Comparison of ENCODE assay signal across 2 cellular contexts in the genomic region with DNA sequence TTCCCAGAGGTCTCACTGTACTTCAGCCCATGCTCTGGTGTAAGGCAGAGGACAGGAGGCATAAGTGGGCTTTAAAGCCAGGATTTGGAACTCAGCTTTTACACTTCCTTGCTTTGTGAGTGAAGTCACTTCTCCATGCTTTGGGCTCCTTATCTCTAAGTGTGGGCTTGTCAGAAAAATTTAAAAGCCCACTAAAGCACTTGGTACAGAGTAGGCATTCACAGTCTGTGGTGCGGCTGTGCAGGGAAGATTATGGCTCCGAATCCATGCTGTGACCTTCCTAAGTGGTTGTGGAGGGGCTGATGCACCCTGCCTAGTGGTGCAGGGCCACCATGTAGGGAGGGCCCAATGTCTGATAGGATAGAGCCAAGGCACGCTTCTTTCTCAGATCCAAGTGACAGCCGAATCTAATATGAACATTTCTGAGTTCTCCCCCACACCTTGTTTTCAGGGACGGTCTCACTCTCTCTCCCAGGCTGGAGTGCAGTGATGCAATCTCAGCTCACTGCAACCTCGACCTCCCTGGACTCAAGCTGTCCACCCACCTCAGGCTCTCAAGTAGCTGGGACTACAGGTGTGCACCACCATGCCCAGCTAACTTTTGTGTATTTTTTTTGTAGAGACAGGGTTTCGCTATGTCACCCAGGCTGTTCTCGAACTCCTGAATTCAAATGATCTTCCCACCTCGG.
A peak's percentile ranks its signal among the peaks of the same experiment; 100 is the strongest.
TF ChIP-seq lines count a peak whose summit lies in the region.

No MANE protein-coding gene starts in this region.

TF ChIP-seq in HEK293, 187 proteins besides CTCF, POLR2A, EP300 and RAD21:
- TF ChIP-seq ZNF580 (tag by site-specific recombination; IDR thresholded peaks at IDR 0.05): no peak
- TF ChIP-seq, protein P1, sequence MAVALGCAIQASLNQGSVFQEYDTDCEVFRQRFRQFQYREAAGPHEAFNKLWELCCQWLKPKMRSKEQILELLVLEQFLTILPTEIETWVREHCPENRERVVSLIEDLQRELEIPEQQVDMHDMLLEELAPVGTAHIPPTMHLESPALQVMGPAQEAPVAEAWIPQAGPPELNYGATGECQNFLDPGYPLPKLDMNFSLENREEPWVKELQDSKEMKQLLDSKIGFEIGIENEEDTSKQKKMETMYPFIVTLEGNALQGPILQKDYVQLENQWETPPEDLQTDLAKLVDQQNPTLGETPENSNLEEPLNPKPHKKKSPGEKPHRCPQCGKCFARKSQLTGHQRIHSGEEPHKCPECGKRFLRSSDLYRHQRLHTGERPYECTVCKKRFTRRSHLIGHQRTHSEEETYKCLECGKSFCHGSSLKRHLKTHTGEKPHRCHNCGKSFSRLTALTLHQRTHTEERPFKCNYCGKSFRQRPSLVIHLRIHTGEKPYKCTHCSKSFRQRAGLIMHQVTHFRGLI (tag by site-specific recombination; IDR thresholded peaks at IDR 0.05): peak; percentile 34; the same call in 1 of the 2 replicates
- TF ChIP-seq ZNF561 (tag by site-specific recombination; IDR thresholded peaks at IDR 0.05; ENCODE audit: borderline replicate concordance): no peak
- TF ChIP-seq ZBTB17 (tag by site-specific recombination; IDR thresholded peaks at IDR 0.05): 0 out of 2 replicates have a peak, but pooled peaks have one; percentile 27
- TF ChIP-seq ZNF658 (tag by site-specific recombination; IDR thresholded peaks at IDR 0.05): no peak
- 0 out of 2 replicates have a peak, but pooled peaks have one; percentile 16 for TF ChIP-seq GLIS1 (tag by site-specific recombination; IDR thresholded peaks at IDR 0.05)

TF ChIP-seq in K562, 482 proteins besides CTCF, POLR2A, EP300 and RAD21 (continues in another document):
- TF ChIP-seq MTA3 (IDR thresholded peaks at IDR 0.05; ENCODE audit: borderline replicate concordance) (no peak), CBFA2T3 (IDR thresholded peaks at IDR 0.05) (peak; percentile 88), SMAD2 (IDR thresholded peaks at IDR 0.05; ENCODE audit: low read depth, low read length) (no peak), GATA2 (CRISPR knock-in tag; IDR thresholded peaks at IDR 0.05) (peak; percentile 65), TEAD4 (IDR thresholded peaks at IDR 0.05; ENCODE audit: low read length) (peak; percentile 87), TEAD4 (CRISPR knock-in tag; IDR thresholded peaks at IDR 0.05; ENCODE audit: borderline replicate concordance) (no peak), CEBPG (CRISPR knock-in tag; IDR thresholded peaks at IDR 0.05) (peak; percentile 79), CEBPG (tag; conservative IDR thresholded peaks at IDR 0.05 in 1 of 2, IDR thresholded peaks at IDR 0.05 in 1 of 2) (peak; percentile 27 to 61; a peak in 3 of 4 replicates), POLR2AphosphoS5 (IDR thresholded peaks at IDR 0.05; ENCODE audit: control insufficient read depth, insufficient read depth, low read depth, low read length) (peak; percentile 74), NR2F6 (CRISPR knock-in tag; IDR thresholded peaks at IDR 0.05) (no peak), TAL1 (IDR thresholded peaks at IDR 0.05) (peak; percentile 70), SAFB (IDR thresholded peaks at IDR 0.05; ENCODE audit: borderline replicate concordance, low read depth, low read length) (no peak), CEBPB (tag; IDR thresholded peaks at IDR 0.05) (peak; percentile 78), SRF (CRISPR knock-in tag; IDR thresholded peaks at IDR 0.05) (peak in 1 of 2 experiments; percentile 89; a peak in 1 of 4 replicates), SPI1 (IDR thresholded peaks at IDR 0.05; ENCODE audit: borderline replicate concordance, low read depth, low read length) (peak; percentile 70), STAT5A (IDR thresholded peaks at IDR 0.05; ENCODE audit: borderline replicate concordance, low read length) (peak; percentile 62; the same call in 1 of the 2 replicates), MTA2 (IDR thresholded peaks at IDR 0.05; ENCODE audit: low read depth) (0 out of 2 replicates have a peak, but pooled peaks have one; percentile 34), STAG1 (CRISPR knock-in tag; IDR thresholded peaks at IDR 0.05; ENCODE audit: borderline replicate concordance) (no peak), CREBBP (IDR thresholded peaks at IDR 0.05; ENCODE audit: low read depth, low read length) (no peak), PTRF (tag; IDR thresholded peaks at IDR 0.05) (no peak), KDM1A (IDR thresholded peaks at IDR 0.05) (peak; percentile 51 to 56; a peak in 2 of 4 replicates), NR3C1 (CRISPR knock-in tag; IDR thresholded peaks at IDR 0.05) (no peak), CBFA2T2 (conservative IDR thresholded peaks at IDR 0.05) (peak; percentile 72), NCOR1 (IDR thresholded peaks at IDR 0.05) (0 out of 2 replicates have a peak, but pooled peaks have one; percentile 40), HDGF (IDR thresholded peaks at IDR 0.05) (no peak), JUND (IDR thresholded peaks at IDR 0.05; ENCODE audit: borderline replicate concordance, low read depth, low read length) (no peak), JUND (tag; IDR thresholded peaks at IDR 0.05; ENCODE audit: borderline replicate concordance, low read depth, low read length) (no peak), ARID1B (IDR thresholded peaks at IDR 0.05) (peak; percentile 75), ZNF184 (CRISPR knock-in tag; IDR thresholded peaks at IDR 0.05) (no peak), ZNF12 (CRISPR knock-in tag; IDR thresholded peaks at IDR 0.05) (no peak), MNT (conservative IDR thresholded peaks at IDR 0.05) (peak; percentile 24 to 61; a peak in 3 of 4 replicates), NRF1 (conservative IDR thresholded peaks at IDR 0.05 in 1 of 2, IDR thresholded peaks at IDR 0.05 in 1 of 2) (peak; percentile 67 to 71)
- TF ChIP-seq, protein P2, sequence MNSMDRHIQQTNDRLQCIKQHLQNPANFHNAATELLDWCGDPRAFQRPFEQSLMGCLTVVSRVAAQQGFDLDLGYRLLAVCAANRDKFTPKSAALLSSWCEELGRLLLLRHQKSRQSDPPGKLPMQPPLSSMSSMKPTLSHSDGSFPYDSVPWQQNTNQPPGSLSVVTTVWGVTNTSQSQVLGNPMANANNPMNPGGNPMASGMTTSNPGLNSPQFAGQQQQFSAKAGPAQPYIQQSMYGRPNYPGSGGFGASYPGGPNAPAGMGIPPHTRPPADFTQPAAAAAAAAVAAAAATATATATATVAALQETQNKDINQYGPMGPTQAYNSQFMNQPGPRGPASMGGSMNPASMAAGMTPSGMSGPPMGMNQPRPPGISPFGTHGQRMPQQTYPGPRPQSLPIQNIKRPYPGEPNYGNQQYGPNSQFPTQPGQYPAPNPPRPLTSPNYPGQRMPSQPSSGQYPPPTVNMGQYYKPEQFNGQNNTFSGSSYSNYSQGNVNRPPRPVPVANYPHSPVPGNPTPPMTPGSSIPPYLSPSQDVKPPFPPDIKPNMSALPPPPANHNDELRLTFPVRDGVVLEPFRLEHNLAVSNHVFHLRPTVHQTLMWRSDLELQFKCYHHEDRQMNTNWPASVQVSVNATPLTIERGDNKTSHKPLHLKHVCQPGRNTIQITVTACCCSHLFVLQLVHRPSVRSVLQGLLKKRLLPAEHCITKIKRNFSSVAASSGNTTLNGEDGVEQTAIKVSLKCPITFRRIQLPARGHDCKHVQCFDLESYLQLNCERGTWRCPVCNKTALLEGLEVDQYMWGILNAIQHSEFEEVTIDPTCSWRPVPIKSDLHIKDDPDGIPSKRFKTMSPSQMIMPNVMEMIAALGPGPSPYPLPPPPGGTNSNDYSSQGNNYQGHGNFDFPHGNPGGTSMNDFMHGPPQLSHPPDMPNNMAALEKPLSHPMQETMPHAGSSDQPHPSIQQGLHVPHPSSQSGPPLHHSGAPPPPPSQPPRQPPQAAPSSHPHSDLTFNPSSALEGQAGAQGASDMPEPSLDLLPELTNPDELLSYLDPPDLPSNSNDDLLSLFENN (IDR thresholded peaks at IDR 0.05; ENCODE audit: low read depth in 2 of 2, low read length in 2 of 2): 0 out of 4 replicates have a peak, but pooled peaks of 1 of the 2 experiments have one; percentile 20
- TF ChIP-seq, protein P3, sequence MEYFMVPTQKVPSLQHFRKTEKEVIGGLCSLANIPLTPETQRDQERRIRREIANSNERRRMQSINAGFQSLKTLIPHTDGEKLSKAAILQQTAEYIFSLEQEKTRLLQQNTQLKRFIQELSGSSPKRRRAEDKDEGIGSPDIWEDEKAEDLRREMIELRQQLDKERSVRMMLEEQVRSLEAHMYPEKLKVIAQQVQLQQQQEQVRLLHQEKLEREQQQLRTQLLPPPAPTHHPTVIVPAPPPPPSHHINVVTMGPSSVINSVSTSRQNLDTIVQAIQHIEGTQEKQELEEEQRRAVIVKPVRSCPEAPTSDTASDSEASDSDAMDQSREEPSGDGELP (CRISPR knock-in tag; IDR thresholded peaks at IDR 0.05; ENCODE audit: borderline replicate concordance): peak; percentile 32; the same call in 1 of the 2 replicates
- TF ChIP-seq, protein P4, sequence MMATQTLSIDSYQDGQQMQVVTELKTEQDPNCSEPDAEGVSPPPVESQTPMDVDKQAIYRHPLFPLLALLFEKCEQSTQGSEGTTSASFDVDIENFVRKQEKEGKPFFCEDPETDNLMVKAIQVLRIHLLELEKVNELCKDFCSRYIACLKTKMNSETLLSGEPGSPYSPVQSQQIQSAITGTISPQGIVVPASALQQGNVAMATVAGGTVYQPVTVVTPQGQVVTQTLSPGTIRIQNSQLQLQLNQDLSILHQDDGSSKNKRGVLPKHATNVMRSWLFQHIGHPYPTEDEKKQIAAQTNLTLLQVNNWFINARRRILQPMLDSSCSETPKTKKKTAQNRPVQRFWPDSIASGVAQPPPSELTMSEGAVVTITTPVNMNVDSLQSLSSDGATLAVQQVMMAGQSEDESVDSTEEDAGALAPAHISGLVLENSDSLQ (IDR thresholded peaks at IDR 0.05): peak; percentile 24; the same call in 1 of the 2 replicates
- TF ChIP-seq, protein P5, sequence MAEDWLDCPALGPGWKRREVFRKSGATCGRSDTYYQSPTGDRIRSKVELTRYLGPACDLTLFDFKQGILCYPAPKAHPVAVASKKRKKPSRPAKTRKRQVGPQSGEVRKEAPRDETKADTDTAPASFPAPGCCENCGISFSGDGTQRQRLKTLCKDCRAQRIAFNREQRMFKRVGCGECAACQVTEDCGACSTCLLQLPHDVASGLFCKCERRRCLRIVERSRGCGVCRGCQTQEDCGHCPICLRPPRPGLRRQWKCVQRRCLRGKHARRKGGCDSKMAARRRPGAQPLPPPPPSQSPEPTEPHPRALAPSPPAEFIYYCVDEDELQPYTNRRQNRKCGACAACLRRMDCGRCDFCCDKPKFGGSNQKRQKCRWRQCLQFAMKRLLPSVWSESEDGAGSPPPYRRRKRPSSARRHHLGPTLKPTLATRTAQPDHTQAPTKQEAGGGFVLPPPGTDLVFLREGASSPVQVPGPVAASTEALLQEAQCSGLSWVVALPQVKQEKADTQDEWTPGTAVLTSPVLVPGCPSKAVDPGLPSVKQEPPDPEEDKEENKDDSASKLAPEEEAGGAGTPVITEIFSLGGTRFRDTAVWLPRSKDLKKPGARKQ (CRISPR knock-in tag; IDR thresholded peaks at IDR 0.05): no peak
- TF ChIP-seq, protein P6, sequence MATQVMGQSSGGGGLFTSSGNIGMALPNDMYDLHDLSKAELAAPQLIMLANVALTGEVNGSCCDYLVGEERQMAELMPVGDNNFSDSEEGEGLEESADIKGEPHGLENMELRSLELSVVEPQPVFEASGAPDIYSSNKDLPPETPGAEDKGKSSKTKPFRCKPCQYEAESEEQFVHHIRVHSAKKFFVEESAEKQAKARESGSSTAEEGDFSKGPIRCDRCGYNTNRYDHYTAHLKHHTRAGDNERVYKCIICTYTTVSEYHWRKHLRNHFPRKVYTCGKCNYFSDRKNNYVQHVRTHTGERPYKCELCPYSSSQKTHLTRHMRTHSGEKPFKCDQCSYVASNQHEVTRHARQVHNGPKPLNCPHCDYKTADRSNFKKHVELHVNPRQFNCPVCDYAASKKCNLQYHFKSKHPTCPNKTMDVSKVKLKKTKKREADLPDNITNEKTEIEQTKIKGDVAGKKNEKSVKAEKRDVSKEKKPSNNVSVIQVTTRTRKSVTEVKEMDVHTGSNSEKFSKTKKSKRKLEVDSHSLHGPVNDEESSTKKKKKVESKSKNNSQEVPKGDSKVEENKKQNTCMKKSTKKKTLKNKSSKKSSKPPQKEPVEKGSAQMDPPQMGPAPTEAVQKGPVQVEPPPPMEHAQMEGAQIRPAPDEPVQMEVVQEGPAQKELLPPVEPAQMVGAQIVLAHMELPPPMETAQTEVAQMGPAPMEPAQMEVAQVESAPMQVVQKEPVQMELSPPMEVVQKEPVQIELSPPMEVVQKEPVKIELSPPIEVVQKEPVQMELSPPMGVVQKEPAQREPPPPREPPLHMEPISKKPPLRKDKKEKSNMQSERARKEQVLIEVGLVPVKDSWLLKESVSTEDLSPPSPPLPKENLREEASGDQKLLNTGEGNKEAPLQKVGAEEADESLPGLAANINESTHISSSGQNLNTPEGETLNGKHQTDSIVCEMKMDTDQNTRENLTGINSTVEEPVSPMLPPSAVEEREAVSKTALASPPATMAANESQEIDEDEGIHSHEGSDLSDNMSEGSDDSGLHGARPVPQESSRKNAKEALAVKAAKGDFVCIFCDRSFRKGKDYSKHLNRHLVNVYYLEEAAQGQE (CRISPR knock-in tag; IDR thresholded peaks at IDR 0.05; ENCODE audit: low read depth): no peak
- TF ChIP-seq, protein P7, sequence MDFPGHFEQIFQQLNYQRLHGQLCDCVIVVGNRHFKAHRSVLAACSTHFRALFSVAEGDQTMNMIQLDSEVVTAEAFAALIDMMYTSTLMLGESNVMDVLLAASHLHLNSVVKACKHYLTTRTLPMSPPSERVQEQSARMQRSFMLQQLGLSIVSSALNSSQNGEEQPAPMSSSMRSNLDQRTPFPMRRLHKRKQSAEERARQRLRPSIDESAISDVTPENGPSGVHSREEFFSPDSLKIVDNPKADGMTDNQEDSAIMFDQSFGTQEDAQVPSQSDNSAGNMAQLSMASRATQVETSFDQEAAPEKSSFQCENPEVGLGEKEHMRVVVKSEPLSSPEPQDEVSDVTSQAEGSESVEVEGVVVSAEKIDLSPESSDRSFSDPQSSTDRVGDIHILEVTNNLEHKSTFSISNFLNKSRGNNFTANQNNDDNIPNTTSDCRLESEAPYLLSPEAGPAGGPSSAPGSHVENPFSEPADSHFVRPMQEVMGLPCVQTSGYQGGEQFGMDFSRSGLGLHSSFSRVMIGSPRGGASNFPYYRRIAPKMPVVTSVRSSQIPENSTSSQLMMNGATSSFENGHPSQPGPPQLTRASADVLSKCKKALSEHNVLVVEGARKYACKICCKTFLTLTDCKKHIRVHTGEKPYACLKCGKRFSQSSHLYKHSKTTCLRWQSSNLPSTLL (IDR thresholded peaks at IDR 0.05): no peak
